In the genomic region with DNA sequence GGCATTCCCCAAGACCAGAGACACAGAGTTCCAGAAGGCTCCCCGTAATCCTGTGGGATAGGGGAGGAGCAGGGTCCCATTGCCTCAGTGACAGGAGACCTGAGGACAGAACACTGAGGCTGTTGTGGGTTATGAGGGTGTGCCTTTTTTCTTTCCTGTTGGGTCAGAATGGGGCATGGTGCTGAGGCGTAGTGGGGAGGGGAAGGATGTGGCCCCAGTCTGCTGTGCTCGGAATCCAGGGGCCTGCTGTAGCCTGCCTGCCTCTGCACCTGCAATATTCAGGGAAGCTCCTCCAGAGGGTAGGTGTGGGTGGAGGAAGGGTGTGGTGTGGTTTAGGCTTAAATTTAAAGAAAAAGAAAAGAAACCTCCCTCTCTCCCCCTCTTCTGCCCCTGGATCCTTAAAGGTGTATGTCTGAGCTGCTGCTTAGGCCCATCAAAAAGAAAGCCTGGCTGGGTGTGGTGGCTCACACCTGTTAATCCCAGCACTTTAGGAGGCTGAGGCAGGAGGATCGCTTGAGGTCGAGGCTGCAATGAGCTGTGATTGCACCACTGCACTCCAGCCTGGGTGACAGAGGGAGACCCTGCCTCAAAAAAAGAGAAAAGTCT, we compare ENCODE assay signal across 15 cellular contexts. TPM values are rescaled to one million over a fixed set of nuclear protein-coding genes. Genes with fewer than 3 reads are reported as not detected.
A peak's percentile ranks its signal among the peaks of the same experiment; 100 is the strongest.
DNase-seq lines count a peak whose midpoint lies in the region; ATAC-seq, FAIRE-seq and TF ChIP-seq lines count a peak whose summit lies in the region.
"Had no signal": no experiment of that assay in that cellular context is flagged by ENCODE, and none has a peak within 500 bp of the region (broad histone marks: within the 10 kb centered on the region; RNA-seq: fewer than 3 reads in every experiment).

No MANE protein-coding gene starts in this region.

- ATAC-seq in heart right ventricle (no peak), left ventricle myocardium superior (no peak), GM18870 (IDR thresholded peaks at IDR 0.05; ENCODE audit: unreplicated experiment) (no peak)
- ATAC-seq: left lobe of liver had no signal

- H3K27me3 ChIP-seq in heart right ventricle: no peaks in the 10 kb centered on the region
- H3K27me3 ChIP-seq: MG63 had no signal

- peak overlapping the region in 6 of 10 donors; percentile 18 to 81 (median 68) for H3K27ac ChIP-seq in heart right ventricle
- H3K27ac ChIP-seq in coronary artery: peak overlapping the region; percentile 95 to 96
- H3K27ac ChIP-seq: parathyroid adenoma had no signal

- H3K4me3 ChIP-seq in heart right ventricle (no peak overlapping the region), coronary artery (no peak overlapping the region)
- H3K4me3 ChIP-seq: HAP-1, MG63 had no signal

- DNase-seq in heart right ventricle (no peak), left ventricle myocardium superior (no peak), coronary artery (ENCODE audit: low spot score) (no peak), osteocyte (ENCODE audit: extremely low spot score, unreplicated experiment) (no peak), GM20000 (ENCODE audit: low spot score) (no peak), NCI-H510A treated with DMSO at 0.1 percent for 48 hours (lab: John Stamatoyannopoulos, UW) (no peak), HTR-8/SVneo (ENCODE audit: insufficient read length, low spot score) (no peak)
- DNase-seq: NCI-H526 treated with DMSO at 0.1 percent for 48 hours had no signal

- intact Hi-C loops in heart right ventricle (cut with DNase I): loop anchor here in 1 of 10 donors (5.0 kb wide), 1 partner anchor 34 kb away; no protein-coding TSS in a partner anchor
- intact Hi-C loops in left ventricle myocardium superior (cut with micrococcal nuclease): no loop called here

- no peak overlapping the region for H3K4me3 Mint-ChIP-seq in osteocyte (ENCODE audit: unreplicated experiment)
- H3K4me3 Mint-ChIP-seq: B cell, brain had no signal

- H3K27ac Mint-ChIP-seq in osteocyte (ENCODE audit: unreplicated experiment): peak overlapping the region; percentile 83
- H3K27ac Mint-ChIP-seq: B cell had no signal

- H3K36me3 ChIP-seq in heart right ventricle: peaks cover 0 to 7% (median 3%) of the 10 kb centered on the region in 9 donors
- H3K36me3 ChIP-seq: MG63 had no signal

- peaks cover 84% of the 10 kb centered on the region for H3K4me1 Mint-ChIP-seq in osteocyte (ENCODE audit: unreplicated experiment)
- H3K4me1 Mint-ChIP-seq: B cell had no signal

- peaks cover 29 to 89% (median 68%) of the 10 kb centered on the region in 9 donors for H3K4me1 ChIP-seq in heart right ventricle

- FAIRE-seq in HTR-8/SVneo (lab: Jason Lieb, UNC): no peak

- WGBS in heart right ventricle, 2 donors: 81 to 97% methylated on average over 5 of the region's 5 CpGs

- H3K9me3 Mint-ChIP-seq in osteocyte (ENCODE audit: unreplicated experiment): no peaks in the 10 kb centered on the region

- peaks cover 11% of the 10 kb centered on the region for H3K36me3 Mint-ChIP-seq in osteocyte (ENCODE audit: unreplicated experiment)

- H3K9me3 ChIP-seq in heart right ventricle: no peaks in the 10 kb centered on the region
- H3K9me3 ChIP-seq: HAP-1, MG63 had no signal

- TF ChIP-seq CTCF in heart right ventricle (IDR thresholded peaks at IDR 0.05): no peak
- TF ChIP-seq CTCF in coronary artery (IDR thresholded peaks at IDR 0.05): no peak
- no peak for TF ChIP-seq CTCF in osteocyte (IDR thresholded peaks at IDR 0.05)
- TF ChIP-seq CTCF in GM20000 (IDR thresholded peaks at IDR 0.05; ENCODE audit: extremely low read depth, missing control alignments): no peak

- no peaks in the 10 kb centered on the region for H3K27me3 Mint-ChIP-seq in osteocyte (ENCODE audit: unreplicated experiment)

RNA-seq across cellular contexts. Expression of a gene that starts 18.7 kb away (rescaled TPM):
- 10 to 100 TPM; 11.2 to 25.5 (median 16.2) TPM for total RNA-seq in heart right ventricle
- polyA plus RNA-seq in heart right ventricle: 1 to 10 TPM; 5.0 to 9.4 TPM
- 22.0 TPM for total RNA-seq in left ventricle myocardium superior
- 96.3 and 98.3 TPM in 2 replicates for total RNA-seq in osteocyte
